11 cellular contexts compared by ENCODE assay signal in the genomic region with DNA sequence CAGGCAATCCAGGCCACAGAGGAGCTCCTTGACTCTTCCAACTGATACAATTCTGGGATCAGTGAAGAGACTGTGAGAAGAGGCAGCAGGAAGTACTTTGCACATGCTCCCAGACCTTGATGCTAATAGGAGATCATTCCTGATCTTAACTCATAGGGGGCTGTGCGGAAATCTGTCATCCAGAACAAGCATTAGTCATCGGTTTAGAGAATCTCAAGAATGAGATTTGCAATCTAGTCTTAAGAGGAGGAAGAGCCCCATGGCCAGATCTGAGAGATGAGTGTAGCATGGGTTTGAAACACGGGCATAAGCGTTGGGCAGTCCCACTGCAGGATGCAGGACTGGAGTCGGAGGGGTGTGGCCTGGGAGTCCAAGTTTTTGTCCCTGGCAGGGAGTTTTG.
DNase-seq lines count a peak whose midpoint lies in the region; ATAC-seq and TF ChIP-seq lines count a peak whose summit lies in the region.
"Had no signal": no experiment of that assay in that cellular context is flagged by ENCODE, and none has a peak within 500 bp of the region (broad histone marks: within the 10 kb centered on the region; RNA-seq: fewer than 3 reads in every experiment).

No MANE protein-coding gene starts in this region.

- TF ChIP-seq CTCF in epithelial cell of esophagus (IDR thresholded peaks at IDR 0.05; ENCODE audit: insufficient read depth, low read depth, low read length, missing control alignments) = no peak

- H3K4me3 ChIP-seq in epithelial cell of esophagus (ENCODE audit: low read length) = no peak overlapping the region
- H3K4me3 ChIP-seq: upper lobe of left lung had no signal

- ATAC-seq in GM18867 (IDR thresholded peaks at IDR 0.05; ENCODE audit: unreplicated experiment) (peak; percentile 3), HG03571 (IDR thresholded peaks at IDR 0.05; ENCODE audit: unreplicated experiment) (no peak)
- ATAC-seq: T-cell had no signal

- peak; percentile 38 for DNase-seq in NCI-H226
- peak; percentile 9 for DNase-seq in epithelial cell of esophagus (ENCODE audit: low read depth)
- DNase-seq in renal cortical epithelial cell (ENCODE audit: low read depth) = peak; percentile 50
- no peak for DNase-seq in anterior cingulate cortex (lab: John Stamatoyannopoulos, UW)
- no peak for DNase-seq in NOMO-1 treated with DMSO at 0.1 percent for 48 hours (lab: John Stamatoyannopoulos, UW; ENCODE audit: unreplicated experiment)
- no peak for DNase-seq in ecto neural progenitor cell (ENCODE audit: low spot score)
- DNase-seq: stimulated activated CD4-positive, alpha-beta T cell treated with anti-CD3 and anti-CD28 coated beads, Interleukin-2, amount 100 ng/mL, for 24 hours; T-cell had no signal

Comparison
In these comparisons a context has a peak if more than half of its experiments do, and no peak if none do; other contexts are left out.
1. DNase-seq: peak in NCI-H226 (single experiment), epithelial cell of esophagus (single experiment) and renal cortical epithelial cell (single experiment); none in anterior cingulate cortex (0 of 58), NOMO-1 treated with DMSO at 0.1 percent for 48 hours (single experiment) and ecto neural progenitor cell (single experiment).